In the genomic region with DNA sequence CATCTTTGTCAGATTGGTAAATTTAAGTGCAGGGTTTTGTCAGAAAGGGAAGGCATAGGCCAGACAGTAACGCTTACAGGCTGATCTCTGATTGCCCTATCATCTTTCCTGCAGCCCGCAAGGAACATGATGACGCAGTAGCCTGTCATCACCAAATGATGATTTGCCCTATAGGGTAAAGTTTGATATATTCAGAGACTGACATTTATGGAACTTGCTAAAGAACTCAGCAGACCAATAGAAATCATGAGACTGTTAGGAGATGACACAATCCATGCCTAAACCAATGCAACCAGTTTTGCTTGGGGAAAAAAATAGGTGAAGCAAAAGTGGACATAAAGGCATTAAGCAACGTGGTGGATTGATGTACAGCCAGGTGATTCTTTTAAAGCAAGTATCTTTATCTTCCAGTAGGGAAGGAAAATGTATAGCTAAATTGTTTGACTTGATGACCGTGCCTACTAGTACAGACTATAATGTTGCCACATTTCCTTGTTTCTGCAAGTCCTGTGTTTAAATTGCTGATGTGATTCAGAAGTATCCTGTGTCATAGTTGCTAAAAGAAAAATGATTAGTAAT, we compare ENCODE assay signal across 10 cellular contexts. TPM values are rescaled to one million over a fixed set of nuclear protein-coding genes. Genes with fewer than 3 reads are reported as not detected.
A peak's percentile ranks its signal among the peaks of the same experiment; 100 is the strongest.
DNase-seq lines count a peak whose midpoint lies in the region; ATAC-seq, FAIRE-seq and TF ChIP-seq lines count a peak whose summit lies in the region.
"Had no signal": no experiment of that assay in that cellular context is flagged by ENCODE, and none has a peak within 500 bp of the region (broad histone marks: within the 10 kb centered on the region; RNA-seq: fewer than 3 reads in every experiment).

No MANE protein-coding gene starts in this region.

- 62% methylated on average over 5 of the region's 5 CpGs for WGBS in A549 (ENCODE audit: missing lambda C conversion rate)
- WGBS in H9 (ENCODE audit: extremely low coverage, insufficient read length, low lambda C conversion rate), result no CpG with 5 or more reads among the region's 5 CpGs
- 57 to 63% (median 59%) methylated on average over 5 of the region's 5 CpGs for WGBS in ovary, 3 donors

- H2BK5ac ChIP-seq in H9 (ENCODE audit: insufficient read length, low read length), result no peak overlapping the region

- no peak overlapping the region for H3K14ac ChIP-seq in H9 (ENCODE audit: insufficient read depth, low read length)

- no peak overlapping the region for H3K18ac ChIP-seq in H9 (ENCODE audit: insufficient read length, low read depth, low read length)

- no peak overlapping the region for H3K4ac ChIP-seq in H9 (ENCODE audit: low read depth, low read length)

- no peak overlapping the region for H3K27ac Mint-ChIP-seq in H9
- H3K27ac Mint-ChIP-seq in activated CD4-positive, alpha-beta memory T cell treated with anti-CD3 and anti-CD28 coated beads for 36 hours, result peak overlapping the region; percentile 57

- TF ChIP-seq EP300 in A549 (IDR thresholded peaks at IDR 0.05) (no peak), ovary (IDR thresholded peaks at IDR 0.05) (no peak)

- peak overlapping the region; percentile 85 to 89 for H3K4me3 Mint-ChIP-seq in H9
- H3K4me3 Mint-ChIP-seq in activated CD4-positive, alpha-beta memory T cell treated with anti-CD3 and anti-CD28 coated beads for 36 hours, result peak overlapping the region; percentile 85

- H2AFZ ChIP-seq in H9 (ENCODE audit: low read length), result no peak overlapping the region

- no peak overlapping the region for H4K5ac ChIP-seq in H9 (ENCODE audit: insufficient read length, low read depth, low read length)

- H3K23me2 ChIP-seq in H9 (ENCODE audit: insufficient read length, low read depth, low read length, poor library complexity, severe bottlenecking), result peaks cover 3% of the 10 kb centered on the region

- peaks cover 27 to 31% of the 10 kb centered on the region in 2 experiments for H3K4me1 Mint-ChIP-seq in H9
- H3K4me1 Mint-ChIP-seq in activated CD4-positive, alpha-beta memory T cell treated with anti-CD3 and anti-CD28 coated beads for 36 hours (ENCODE audit: low read depth), result peaks cover 66% of the 10 kb centered on the region

- TF ChIP-seq RAD21 in A549 (conservative IDR thresholded peaks at IDR 0.05 in 1 of 2, IDR thresholded peaks at IDR 0.05 in 1 of 2), result no peak

- no peak overlapping the region for H3T11ph ChIP-seq in H9 (ENCODE audit: low read length)

- H2BK120ac ChIP-seq in H9 (ENCODE audit: low read depth, low read length, poor library complexity, severe bottlenecking), result no peak overlapping the region

- POLR2A ChIA-PET in A549 (lab: Yijun Ruan, JAX), result no interaction called here
- POLR2A ChIA-PET in activated CD4-positive, alpha-beta memory T cell treated with anti-CD3 and anti-CD28 coated beads for 36 hours (lab: Charles Lee), result interaction anchor here (1.2 kb wide), 1 partner anchor 75 kb away, joined by 3 read pairs; a partner anchor contains a TSS

- peaks cover 5% of the 10 kb centered on the region for H3K79me1 ChIP-seq in H9 (ENCODE audit: insufficient read depth, low read depth, low read length, poor library complexity, severe bottlenecking)

- H3K4me2 ChIP-seq in A549, result peak overlapping the region; percentile 80
- H3K4me2 ChIP-seq in H9 (ENCODE audit: insufficient read depth, insufficient read length, low read length), result peak overlapping the region; percentile 93

- H3K9me3 Mint-ChIP-seq in H9, result no peaks in the 10 kb centered on the region
- no peaks in the 10 kb centered on the region for H3K9me3 Mint-ChIP-seq in activated CD4-positive, alpha-beta memory T cell treated with anti-CD3 and anti-CD28 coated beads for 36 hours

- H3K27me3 ChIP-seq in H9 (ENCODE audit: insufficient read depth, low read length) (no peaks in the 10 kb centered on the region), foreskin keratinocyte (no peaks in the 10 kb centered on the region), ovary (no peaks in the 10 kb centered on the region)

- H4K91ac ChIP-seq in H9 (ENCODE audit: insufficient read length, low read depth, low read length), result no peak overlapping the region

- CTCF ChIA-PET in A549 (lab: Yijun Ruan, JAX), result no interaction called here
- CTCF ChIA-PET in activated CD4-positive, alpha-beta memory T cell treated with anti-CD3 and anti-CD28 coated beads for 36 hours (lab: Charles Lee), result no interaction called here

- DNase-seq in A549 (ENCODE audit: low read depth in 1 of 2, low spot score in 1 of 2), result no peak
- DNase-seq in H9, result no peak
- peak; percentile 33 for DNase-seq in activated CD4-positive, alpha-beta memory T cell treated with anti-CD3 and anti-CD28 coated beads for 36 hours
- peak; percentile 73 to 81 for DNase-seq in foreskin keratinocyte
- DNase-seq in ovary, result no peak
- no peak for DNase-seq in NK-92 treated with Interleukin-12 subunit alpha and Interleukin-12 subunit beta, amount 100 ng/mL, for 24 hours (lab: John Stamatoyannopoulos, UW)
- DNase-seq: DMS 273 treated with DMSO at 0.1 percent for 48 hours, NCI-H1436 treated with DMSO at 0.1 percent for 48 hours had no signal

- ATAC-seq in A549 (no peak), foreskin keratinocyte (peak; percentile 63), GM21360 (IDR thresholded peaks at IDR 0.05; ENCODE audit: unreplicated experiment) (no peak), GM18519 (IDR thresholded peaks at IDR 0.05; ENCODE audit: low FRiP score, unreplicated experiment) (no peak)

- intact Hi-C loops in activated CD4-positive, alpha-beta memory T cell treated with anti-CD3 and anti-CD28 coated beads for 36 hours (cut with micrococcal nuclease), result loop anchor here (5.0 kb wide), 2 partner anchors 1105 to 1670 kb away; a partner anchor contains a TSS
- intact Hi-C loops in ovary (cut with DNase I), result no loop called here

- TF ChIP-seq CTCF in A549 (IDR thresholded peaks at IDR 0.05) (no peak), H9 (conservative IDR thresholded peaks at IDR 0.05) (no peak), foreskin keratinocyte (conservative IDR thresholded peaks at IDR 0.05) (no peak), ovary (IDR thresholded peaks at IDR 0.05) (no peak)

- no peak overlapping the region for H2AK5ac ChIP-seq in H9 (ENCODE audit: insufficient read length, low read length)

- H3K4me3 ChIP-seq in A549, result no peak overlapping the region
- no peak overlapping the region for H3K4me3 ChIP-seq in ovary

- no peak overlapping the region for H2BK15ac ChIP-seq in H9 (ENCODE audit: low read depth, low read length)

- peaks cover 4 to 6% (median 6%) of the 10 kb centered on the region in 3 experiments; a peak in 6 of 7 replicates for H3K36me3 Mint-ChIP-seq in H9 (ENCODE audit: insufficient read depth in 1 of 3, low read depth in 3 of 3)
- peaks cover 27% of the 10 kb centered on the region for H3K36me3 Mint-ChIP-seq in activated CD4-positive, alpha-beta memory T cell treated with anti-CD3 and anti-CD28 coated beads for 36 hours

- H3K56ac ChIP-seq in H9 (ENCODE audit: insufficient read length, low read depth, low read length), result no peak overlapping the region

- H3K27ac ChIP-seq in A549, result no peak overlapping the region
- H3K27ac ChIP-seq in H9 (ENCODE audit: insufficient read length, low read depth, low read length), result no peak overlapping the region
- peak overlapping the region; percentile 45 for H3K27ac ChIP-seq in foreskin keratinocyte
- H3K27ac ChIP-seq in ovary, result no peak overlapping the region

- no peaks in the 10 kb centered on the region for H4K20me1 ChIP-seq in H9 (ENCODE audit: control insufficient read depth, insufficient read depth, insufficient read length)

- H3K36me3 ChIP-seq in ovary, result no peaks in the 10 kb centered on the region

- peaks cover 1% of the 10 kb centered on the region; the same call in 1 of the 2 replicates for H3K27me3 Mint-ChIP-seq in H9 (ENCODE audit: low read depth)
- H3K27me3 Mint-ChIP-seq in activated CD4-positive, alpha-beta memory T cell treated with anti-CD3 and anti-CD28 coated beads for 36 hours, result no peaks in the 10 kb centered on the region

- H3K4me1 ChIP-seq in A549, result peaks cover 11% of the 10 kb centered on the region; the same call in 2 of the 3 replicates
- no peaks in the 10 kb centered on the region; the same call in 1 of the 2 replicates for H3K4me1 ChIP-seq in H9 (ENCODE audit: insufficient read depth, low read length)
- peaks cover 11% of the 10 kb centered on the region for H3K4me1 ChIP-seq in foreskin keratinocyte
- peaks cover 2% of the 10 kb centered on the region for H3K4me1 ChIP-seq in ovary (ENCODE audit: insufficient read depth)

- H3K79me2 ChIP-seq in H9 (ENCODE audit: insufficient read depth, low read length), result peaks cover 50% of the 10 kb centered on the region; the same call in 1 of the 2 replicates

- TF ChIP-seq POLR2A in A549 (IDR thresholded peaks at IDR 0.05; ENCODE audit: low read length) (no peak), ovary (IDR thresholded peaks at IDR 0.05) (no peak)

- FAIRE-seq in A549 (lab: Jason Lieb, UNC), result no peak

- H2BK20ac ChIP-seq in H9 (ENCODE audit: low read depth, low read length, poor library complexity, severe bottlenecking), result no peak overlapping the region

- no peak overlapping the region for H2BK12ac ChIP-seq in H9 (ENCODE audit: insufficient read length, low read depth, low read length)

- H4K8ac ChIP-seq in H9 (replicated peaks; ENCODE audit: insufficient read length, low read depth, low read length), result no peak overlapping the region

- no peak overlapping the region for H3K9ac ChIP-seq in H9 (ENCODE audit: extremely low read depth, insufficient read length, low read length)

- no peak overlapping the region for H3K23ac ChIP-seq in H9 (ENCODE audit: insufficient read length, low read depth, low read length)

- H3K9me3 ChIP-seq in A549 (no peaks in the 10 kb centered on the region), H9 (ENCODE audit: control insufficient read depth, low read depth, low read length) (no peaks in the 10 kb centered on the region), ovary (peaks cover 0 to 3% of the 10 kb centered on the region in 2 donors)

RNA-seq across cellular contexts. Expression of a gene that starts 2.4 kb away (rescaled TPM):
- 24.7 and 25.5 TPM in 2 replicates for polyA plus RNA-seq in A549 (2011; rRNA removed)
- polyA plus RNA-seq in A549 (2012; cell fraction: cytosol; rRNA removed), result 6.5 and 7.5 TPM in 2 replicates
- polyA plus RNA-seq in A549 (2012; cell fraction: nucleus; rRNA removed), result 2.6 and 3.8 TPM in 2 replicates
- 22.5 to 23.0 TPM (median 22.7 TPM) in 3 replicates for polyA plus RNA-seq in A549 (2017; fragmentation: RNase III; extraction: RNeasy Plus Mini Kit Qiagen cat#74134 plus additional on column Dnase treatment)
- 5.7 and 7.4 TPM in 2 replicates for polyA minus RNA-seq in A549 (2011; rRNA and poly(A)+ RNA removed)
- 55.8 and 56.9 TPM in 2 replicates for total RNA-seq in H9 (2021)
- total RNA-seq in activated CD4-positive, alpha-beta memory T cell treated with anti-CD3 and anti-CD28 coated beads for 36 hours, result 10 to 100 TPM; 33.6 to 33.9 TPM
- 30.8 and 32.3 TPM in 2 replicates for total RNA-seq in foreskin keratinocyte
- 16.1 and 18.5 TPM in 2 replicates for polyA plus RNA-seq in foreskin keratinocyte
- total RNA-seq in ovary, result 10 to 100 TPM; 15.6 to 29.2 (median 25.6) TPM
- polyA plus RNA-seq in ovary, result 10 to 100 TPM; 14.6 to 25.2 TPM

Comparison
In these comparisons a context has a peak if more than half of its experiments do, and no peak if none do; other contexts are left out.
1. DNase-seq: peak in activated CD4-positive, alpha-beta memory T cell treated with anti-CD3 and anti-CD28 coated beads for 36 hours (single experiment) and foreskin keratinocyte (2 of 2); none in A549 (0 of 2), H9 (single experiment), ovary (0 of 5) and NK-92 treated with Interleukin-12 subunit alpha and Interleukin-12 subunit beta, amount 100 ng/mL, for 24 hours (single experiment).